8 cellular contexts compared by ENCODE assay signal in genomic region chr7:33905389-33906032, GRCh38. TPM values are rescaled to one million over a fixed set of nuclear protein-coding genes. Genes with fewer than 3 reads are reported as not detected.
A peak's percentile ranks its signal among the peaks of the same experiment; 100 is the strongest.
DNase-seq lines count a peak whose midpoint lies in the region; ATAC-seq and TF ChIP-seq lines count a peak whose summit lies in the region.

BMPER (plus strand) TSS chr7:33905539; CDS start chr7:33905614, 75 bp downstream.

- peak within 1 kb of the TSS; percentile 90 for H3K4me3 Mint-ChIP-seq in neural crest cell

- H3K4me1 Mint-ChIP-seq in neural crest cell, result peaks cover 6% of the 10 kb centered on the region

- H3K4me3 ChIP-seq in WI38 (ENCODE audit: low read depth, low read length) (peak within 1 kb of the TSS; percentile 76), foreskin fibroblast (ENCODE audit: low read depth in 1 of 2, low read length in 2 of 2) (peak within 1 kb of the TSS; percentile 73 to 79)

- H3K36me3 Mint-ChIP-seq in neural crest cell (ENCODE audit: low read depth), result no peaks in the 10 kb centered on the region

- H3K27me3 Mint-ChIP-seq in neural crest cell (ENCODE audit: low read depth), result peaks cover 86% of the 10 kb centered on the region

- H3K27ac Mint-ChIP-seq in neural crest cell (ENCODE audit: unreplicated experiment), result no peak within 1 kb of the TSS

- TF ChIP-seq CTCF in WI38 (IDR thresholded peaks at IDR 0.05; ENCODE audit: low read depth, low read length) (no peak), foreskin fibroblast (IDR thresholded peaks at IDR 0.05; ENCODE audit: low read depth, low read length) (peak; percentile 3), neural crest cell (conservative IDR thresholded peaks at IDR 0.05) (no peak)

- ATAC-seq in GM21423 (IDR thresholded peaks at IDR 0.05; ENCODE audit: unreplicated experiment) (no peak), HG03159 (IDR thresholded peaks at IDR 0.05; ENCODE audit: unreplicated experiment) (no peak)

- DNase-seq in COR-L47 (lab: John Stamatoyannopoulos, UW) (peak; percentile 44), HuH-7 (ENCODE audit: low spot score) (peak; percentile 70), foreskin fibroblast (peak in 1 of 2 donors; percentile 66), neural crest cell (ENCODE audit: low read depth, low spot score) (peak; percentile 22), pons (ENCODE audit: low spot score) (no peak)

- H3K9me3 Mint-ChIP-seq in neural crest cell, result no peaks in the 10 kb centered on the region

RNA-seq across cellular contexts. Expression of gene BMPER, which starts in this region (rescaled TPM):
- not detected in 2 replicates for total RNA-seq in neural crest cell

Comparison
In these comparisons a context has a peak if more than half of its experiments do, and no peak if none do; other contexts are left out.
1. Peak in DNase-seq in neural crest cell; RNA of the gene not detected or under 1 TPM.